In genomic region chr4:113952452-113953029, GRCh38 we compare ENCODE assay signal across 8 cellular contexts. TPM values are rescaled to one million over a fixed set of nuclear protein-coding genes. Genes with fewer than 3 reads are reported as not detected.
DNase-seq lines count a peak whose midpoint lies in the region; ATAC-seq and TF ChIP-seq lines count a peak whose summit lies in the region.

No MANE protein-coding gene starts in this region.

- H3K36me3 ChIP-seq in NT2/D1 (ENCODE audit: insufficient read depth, insufficient read length, low read length): no peaks in the 10 kb centered on the region
- H3K36me3 ChIP-seq in lower lobe of right lung: no peaks in the 10 kb centered on the region

- peak; percentile 97 for ATAC-seq in GM19467 (IDR thresholded peaks at IDR 0.05; ENCODE audit: unreplicated experiment)
- ATAC-seq in HG03442 (IDR thresholded peaks at IDR 0.05; ENCODE audit: unreplicated experiment): peak; percentile 96
- ATAC-seq in lower lobe of right lung: peak; percentile 74 to 89

- H3K4me3 ChIP-seq in NT2/D1 (ENCODE audit: insufficient read length, low read depth): no peak overlapping the region
- no peak overlapping the region for H3K4me3 ChIP-seq in lower lobe of right lung

- H3K9ac ChIP-seq in NT2/D1 (ENCODE audit: insufficient read length, low read depth): no peak overlapping the region

- no peak overlapping the region for H3K27ac ChIP-seq in lower lobe of right lung

- no peaks in the 10 kb centered on the region for H3K9me3 ChIP-seq in NT2/D1 (ENCODE audit: insufficient read depth, low read length)
- H3K9me3 ChIP-seq in lower lobe of right lung: no peaks in the 10 kb centered on the region

- TF ChIP-seq CTCF in lower lobe of right lung (IDR thresholded peaks at IDR 0.05): peak; percentile 71

- H3K27me3 ChIP-seq in NT2/D1 (ENCODE audit: insufficient read depth, insufficient read length) (no peaks in the 10 kb centered on the region), lower lobe of right lung (ENCODE audit: low read depth) (no peaks in the 10 kb centered on the region)

- intact Hi-C loops in lower lobe of right lung (cut with DNase I): loop anchor here (10.0 kb wide), 1 partner anchor 112 kb away; no protein-coding TSS in a partner anchor

- DNase-seq in NCI-H2107 (lab: John Stamatoyannopoulos, UW) (peak; percentile 2), NCI-H2107 treated with DMSO at 0.1 percent for 48 hours (lab: John Stamatoyannopoulos, UW; ENCODE audit: unreplicated experiment) (no peak), NT2/D1 (ENCODE audit: low read depth, low spot score) (peak; percentile 46), cerebellar cortex (ENCODE audit: low spot score) (peak; percentile 48), lower lobe of right lung (no peak), GF-D8 (lab: John Stamatoyannopoulos, UW) (no peak)

- no peaks in the 10 kb centered on the region for H3K4me1 ChIP-seq in NT2/D1 (ENCODE audit: insufficient read depth, insufficient read length)
- no peaks in the 10 kb centered on the region for H3K4me1 ChIP-seq in lower lobe of right lung

RNA-seq across cellular contexts. Expression of gene ARSJ, which starts 26.9 kb away (rescaled TPM):
- total RNA-seq in lower lobe of right lung: 8.4 TPM

Comparison
In these comparisons a context has a peak if more than half of its experiments do, and no peak if none do; other contexts are left out.
1. DNase-seq: peak in NCI-H2107 (single experiment), NT2/D1 (single experiment) and cerebellar cortex (single experiment); none in NCI-H2107 treated with DMSO at 0.1 percent for 48 hours (single experiment), lower lobe of right lung (single experiment) and GF-D8 (single experiment).
2. Peak in every context shown above with its lines, with median percentiles within 50 percentile points of each other: ATAC-seq.